Comparison of ENCODE assay signal across 8 cellular contexts in genomic region chr3:108088697-108089096, GRCh38. TPM values are rescaled to one million over a fixed set of nuclear protein-coding genes. Genes with fewer than 3 reads are reported as not detected.
DNase-seq lines count a peak whose midpoint lies in the region; ATAC-seq lines count a peak whose summit lies in the region.

No MANE protein-coding gene starts in this region.

- H3K27me3 Mint-ChIP-seq in activated naive CD8-positive, alpha-beta T cell treated with anti-CD3 and anti-CD28 coated beads, Interleukin-2, amount 50 U/mL, for 24 hours: no peaks in the 10 kb centered on the region
- peaks cover 0 to 10% (median 0%) of the 10 kb centered on the region in 5 donors for H3K27me3 Mint-ChIP-seq in naive thymus-derived CD4-positive, alpha-beta T cell

- POLR2A ChIA-PET in naive thymus-derived CD4-positive, alpha-beta T cell (lab: Charles Lee): interaction anchor here (0.6 to 14.6 kb wide), 12 partner anchors 9 to 139 kb away, joined by 3 to 393 read pairs (median 4); partner anchors contain the start of gene IFT57

- ATAC-seq in activated naive CD8-positive, alpha-beta T cell treated with anti-CD3 and anti-CD28 coated beads, Interleukin-2, amount 50 U/mL, for 24 hours: peak; percentile 60
- ATAC-seq in naive thymus-derived CD4-positive, alpha-beta T cell: no peak

- no peaks in the 10 kb centered on the region; the same call in 1 of the 2 replicates for H3K9me3 ChIP-seq in HAP-1
- no peaks in the 10 kb centered on the region for H3K9me3 ChIP-seq in naive thymus-derived CD4-positive, alpha-beta T cell (ENCODE audit: control insufficient read depth in 2 of 3, low read length in 3 of 3)

- in situ Hi-C loops in HAP-1 (cut with MboI; ENCODE audit: low sequenced_read_pairs): no loop called here

- intact Hi-C loops in naive thymus-derived CD4-positive, alpha-beta T cell (cut with micrococcal nuclease): loop anchor here (1.0 to 10.0 kb wide), 6 partner anchors 8 to 749 kb away; partner anchors contain the start of genes CIP2A (in 1 of the 2) and DZIP3 (in 1 of the 2)

- H3K9me3 Mint-ChIP-seq in activated naive CD8-positive, alpha-beta T cell treated with anti-CD3 and anti-CD28 coated beads, Interleukin-2, amount 50 U/mL, for 24 hours: peaks cover 4% of the 10 kb centered on the region
- H3K9me3 Mint-ChIP-seq in naive thymus-derived CD4-positive, alpha-beta T cell: peaks cover 0 to 5% (median 1%) of the 10 kb centered on the region in 11 donors

- no peaks in the 10 kb centered on the region for H3K36me3 ChIP-seq in HAP-1 (replicated peaks)
- H3K36me3 ChIP-seq in naive thymus-derived CD4-positive, alpha-beta T cell (ENCODE audit: control insufficient read depth in 2 of 3, insufficient read depth in 3 of 3, low read length in 3 of 3): peaks cover 0 to 7% (median 5%) of the 10 kb centered on the region in 3 experiments

- peak overlapping the region; percentile 69 for H3K4me3 ChIP-seq in HAP-1
- H3K4me3 ChIP-seq in naive thymus-derived CD4-positive, alpha-beta T cell (ENCODE audit: low read length): peak overlapping the region; percentile 92

- peaks cover 11% of the 10 kb centered on the region for H3K36me3 Mint-ChIP-seq in activated naive CD8-positive, alpha-beta T cell treated with anti-CD3 and anti-CD28 coated beads, Interleukin-2, amount 50 U/mL, for 24 hours (ENCODE audit: low read depth)
- H3K36me3 Mint-ChIP-seq in naive thymus-derived CD4-positive, alpha-beta T cell: peaks cover 0 to 15% (median 4%) of the 10 kb centered on the region in 5 donors

- DNase-seq in NCI-H748 (lab: John Stamatoyannopoulos, UW; ENCODE audit: unreplicated experiment): peak; percentile 36
- no peak for DNase-seq in NCI-H748 treated with DMSO at 0.1 percent for 48 hours (lab: John Stamatoyannopoulos, UW)
- peak in 1 of 2 experiments; percentile 8 for DNase-seq in HAP-1 (ENCODE audit: low spot score in 2 of 2)
- DNase-seq in MV-4-11 (lab: John Stamatoyannopoulos, UW): peak; percentile 13
- peak; percentile 43 for DNase-seq in activated naive CD8-positive, alpha-beta T cell treated with anti-CD3 and anti-CD28 coated beads, Interleukin-2, amount 50 U/mL, for 24 hours
- DNase-seq in naive thymus-derived CD4-positive, alpha-beta T cell: peak in 3 of 9 donors; percentile 22 to 46 (median 37)
- no peak for DNase-seq in NCI-H2081 treated with DMSO at 0.1 percent for 48 hours (lab: John Stamatoyannopoulos, UW)
- DNase-seq in superior temporal gyrus (ENCODE audit: extremely low spot score): no peak

- H3K4me3 Mint-ChIP-seq in activated naive CD8-positive, alpha-beta T cell treated with anti-CD3 and anti-CD28 coated beads, Interleukin-2, amount 50 U/mL, for 24 hours: no peak overlapping the region
- H3K4me3 Mint-ChIP-seq in naive thymus-derived CD4-positive, alpha-beta T cell: peak overlapping the region in 6 of 10 donors; percentile 84 to 99 (median 94)

- peak overlapping the region; percentile 100 for H3K27ac ChIP-seq in naive thymus-derived CD4-positive, alpha-beta T cell (ENCODE audit: low read depth, low read length)

- CTCF ChIA-PET in naive thymus-derived CD4-positive, alpha-beta T cell (lab: Charles Lee): interaction anchor here (0.5 to 0.6 kb wide), 2 partner anchors 10 to 29 kb away, joined by 3 read pairs; no protein-coding TSS in a partner anchor

- H3K4me1 ChIP-seq in HAP-1: no peaks in the 10 kb centered on the region
- peaks cover 65 to 67% of the 10 kb centered on the region in 2 donors for H3K4me1 ChIP-seq in naive thymus-derived CD4-positive, alpha-beta T cell (ENCODE audit: control insufficient read depth in 2 of 2, insufficient read depth in 2 of 2, low read length in 2 of 2)

- H3K4me1 Mint-ChIP-seq in activated naive CD8-positive, alpha-beta T cell treated with anti-CD3 and anti-CD28 coated beads, Interleukin-2, amount 50 U/mL, for 24 hours: peaks cover 22% of the 10 kb centered on the region
- H3K4me1 Mint-ChIP-seq in naive thymus-derived CD4-positive, alpha-beta T cell: peaks cover 27 to 41% (median 29%) of the 10 kb centered on the region in 7 donors

- H3K27ac Mint-ChIP-seq in activated naive CD8-positive, alpha-beta T cell treated with anti-CD3 and anti-CD28 coated beads, Interleukin-2, amount 50 U/mL, for 24 hours: no peak overlapping the region
- H3K27ac Mint-ChIP-seq in naive thymus-derived CD4-positive, alpha-beta T cell: peak overlapping the region in 8 of 9 donors; percentile 59 to 87 (median 78)

- H3K27me3 ChIP-seq in HAP-1 (ENCODE audit: low read depth): no peaks in the 10 kb centered on the region
- no peaks in the 10 kb centered on the region for H3K27me3 ChIP-seq in naive thymus-derived CD4-positive, alpha-beta T cell (ENCODE audit: control insufficient read depth in 2 of 2, insufficient read depth in 2 of 2, low read length in 2 of 2)

RNA-seq across cellular contexts. Expression of gene CD47, which starts 2.1 kb away (rescaled TPM):
- total RNA-seq in naive thymus-derived CD4-positive, alpha-beta T cell: 100 to 1,000 TPM; 130 to 232 (median 136) TPM
- polyA plus RNA-seq in naive thymus-derived CD4-positive, alpha-beta T cell: 100 to 1,000 TPM; 171 to 186 TPM

Comparison
In these comparisons a context has a peak if more than half of its experiments do, and no peak if none do; other contexts are left out.
1. DNase-seq: peak in NCI-H748 (single experiment), MV-4-11 (single experiment) and activated naive CD8-positive, alpha-beta T cell treated with anti-CD3 and anti-CD28 coated beads, Interleukin-2, amount 50 U/mL, for 24 hours (single experiment); none in NCI-H748 treated with DMSO at 0.1 percent for 48 hours (single experiment), NCI-H2081 treated with DMSO at 0.1 percent for 48 hours (single experiment) and superior temporal gyrus (single experiment).